8 cellular contexts compared by ENCODE assay signal in the genomic region with DNA sequence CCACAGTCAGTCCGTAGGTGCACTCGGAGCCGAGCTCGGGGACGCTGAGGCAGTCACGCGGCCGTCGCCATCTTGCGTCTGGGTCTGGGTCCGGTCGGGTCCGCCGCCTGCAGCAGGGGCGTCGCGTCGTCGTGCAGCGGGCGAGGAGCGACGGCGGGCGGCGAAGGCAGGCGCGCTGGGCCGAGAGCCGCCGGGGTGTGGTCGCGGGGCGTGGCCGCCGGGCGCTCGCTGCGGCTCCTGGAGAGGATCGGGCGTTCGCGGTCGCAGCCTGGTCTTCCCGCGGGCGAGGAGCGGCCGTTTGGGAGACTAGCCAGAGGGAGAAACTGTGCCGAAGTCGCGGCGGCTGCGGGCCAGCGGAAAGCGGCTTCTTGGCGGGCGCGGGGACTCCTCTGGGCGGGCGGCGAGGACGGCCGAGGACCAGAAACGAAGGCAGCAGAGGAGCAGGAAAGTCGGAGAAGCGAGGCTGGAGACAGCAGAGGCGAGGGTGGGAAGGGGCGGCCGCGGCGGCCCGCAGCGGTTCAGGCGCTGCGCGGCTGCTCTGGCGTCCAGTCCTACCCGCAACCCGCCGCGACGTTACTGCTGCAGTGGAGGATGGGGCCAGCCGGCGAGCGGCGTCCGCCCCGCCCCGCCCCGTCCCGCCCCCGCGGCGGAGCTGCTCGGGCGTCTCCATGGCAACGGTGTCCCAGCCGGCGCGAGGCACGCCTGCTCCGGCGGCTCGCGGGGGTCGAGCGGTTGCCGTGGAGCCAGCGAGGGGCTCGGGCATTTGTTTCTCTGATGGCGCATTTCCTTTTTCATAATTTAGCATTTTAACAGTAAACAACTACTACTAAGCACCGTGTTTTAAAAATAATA. TPM values are rescaled to one million over a fixed set of nuclear protein-coding genes. Genes with fewer than 3 reads are reported as not detected.
DNase-seq lines count a peak whose midpoint lies in the region; ATAC-seq, FAIRE-seq and TF ChIP-seq lines count a peak whose summit lies in the region.

Gene PNMA1 (minus strand): TSS at position 581 of the 852 bp plus-strand sequence. CDS start 745 bp downstream, outside the sequence.

- H3K27me3 Mint-ChIP-seq in T-helper 17 cell, result no peaks in the 10 kb centered on the region

- intact Hi-C loops in left cardiac atrium (cut with DNase I) (no loop called here), prostate gland (cut with DNase I) (loop anchor here (5.0 kb wide), 1 partner anchor 82 kb away; no protein-coding TSS in a partner anchor), upper lobe of right lung (cut with DNase I) (no loop called here)

- no peaks in the 10 kb centered on the region for H3K9me3 ChIP-seq in T-helper 17 cell (ENCODE audit: control insufficient read depth, low read length, poor library complexity, severe bottlenecking)
- H3K9me3 ChIP-seq in prostate gland, result no peaks in the 10 kb centered on the region
- H3K9me3 ChIP-seq in upper lobe of right lung, result no peaks in the 10 kb centered on the region

- H3K36me3 ChIP-seq in prostate gland (peaks cover 3% of the 10 kb centered on the region in 2 donors), upper lobe of right lung (peaks cover 40% of the 10 kb centered on the region)

- no peak for FAIRE-seq in GM12892 (lab: Jason Lieb, UNC)

- ATAC-seq in HG02852 (IDR thresholded peaks at IDR 0.05; ENCODE audit: unreplicated experiment) (peak; percentile 74), T-helper 17 cell (peak; percentile 78), left cardiac atrium (peak; percentile 89 to 91), upper lobe of right lung (peak; percentile 92)

- peaks cover 29% of the 10 kb centered on the region for H3K4me1 Mint-ChIP-seq in T-helper 17 cell

- under 1% methylated on average over 110 of the region's 113 CpGs for WGBS in prostate gland

- TF ChIP-seq POLR2A in GM12892 (IDR thresholded peaks at IDR 0.05; ENCODE audit: low read depth, low read length) (peak; percentile 62), prostate gland (IDR thresholded peaks at IDR 0.05) (peak; percentile 82)

- H3K27ac Mint-ChIP-seq in T-helper 17 cell, result peak within 1 kb of the TSS; percentile 98

- H3K27ac ChIP-seq in prostate gland, result peak within 1 kb of the TSS; percentile 87 to 91
- peak within 1 kb of the TSS; percentile 87 for H3K27ac ChIP-seq in upper lobe of right lung

- H3K36me3 Mint-ChIP-seq in T-helper 17 cell (ENCODE audit: low read depth), result peaks cover 10% of the 10 kb centered on the region

- H3K4me3 Mint-ChIP-seq in T-helper 17 cell, result peak within 1 kb of the TSS; percentile 99

- DNase-seq in GM12892 (ENCODE audit: insufficient read length), result peak; percentile 93
- peak; percentile 35 for DNase-seq in NCI-H146 treated with DMSO at 0.1 percent for 48 hours (lab: John Stamatoyannopoulos, UW; ENCODE audit: unreplicated experiment)
- peak; percentile 82 to 90 (median 84) for DNase-seq in T-helper 17 cell
- peak; percentile 58 for DNase-seq in amniotic stem cell (lab: John Stamatoyannopoulos, UW)
- peak; percentile 91 for DNase-seq in left cardiac atrium
- peak; percentile 84 for DNase-seq in prostate gland (ENCODE audit: low spot score)
- peak; percentile 92 for DNase-seq in upper lobe of right lung

- H3K4me1 ChIP-seq in prostate gland (replicated peaks) (peaks cover 11% of the 10 kb centered on the region), upper lobe of right lung (peaks cover 24% of the 10 kb centered on the region)

- H3K4me3 ChIP-seq in prostate gland (peak within 1 kb of the TSS; percentile 77), upper lobe of right lung (peak within 1 kb of the TSS; percentile 89)

- H3K27me3 ChIP-seq in prostate gland (replicated peaks; ENCODE audit: insufficient read depth), result no peaks in the 10 kb centered on the region
- H3K27me3 ChIP-seq in upper lobe of right lung, result no peaks in the 10 kb centered on the region

- TF ChIP-seq CTCF in prostate gland (IDR thresholded peaks at IDR 0.05), result no peak
- no peak for TF ChIP-seq CTCF in upper lobe of right lung (IDR thresholded peaks at IDR 0.05)

RNA-seq across cellular contexts. Expression of gene PNMA1, which starts in this region (rescaled TPM):
- 13.3 TPM for polyA plus RNA-seq in GM12892 (2012; ENCODE audit: missing spikeins)
- total RNA-seq in T-helper 17 cell (10 to 100 TPM; 42.0 to 53.7 TPM), left cardiac atrium (10 to 100 TPM; 25.9 to 29.6 TPM), prostate gland (10 to 100 TPM; 18.6 to 62.7 TPM), upper lobe of right lung (22.0 TPM)

Comparison
In these comparisons a context has a peak if more than half of its experiments do, and no peak if none do; other contexts are left out.
1. Peak in every context shown above with its lines: DNase-seq, ATAC-seq, H3K4me3 ChIP-seq and H3K27ac ChIP-seq.
2. DNase-seq: peak in every context shown above with its lines; median percentile 93 in GM12892; 92 in upper lobe of right lung; 91 in left cardiac atrium; 84 in T-helper 17 cell; 84 in prostate gland; 58 in amniotic stem cell; 35 in NCI-H146 treated with DMSO at 0.1 percent for 48 hours.